ENCODE assay signal across 8 cellular contexts in the genomic region with DNA sequence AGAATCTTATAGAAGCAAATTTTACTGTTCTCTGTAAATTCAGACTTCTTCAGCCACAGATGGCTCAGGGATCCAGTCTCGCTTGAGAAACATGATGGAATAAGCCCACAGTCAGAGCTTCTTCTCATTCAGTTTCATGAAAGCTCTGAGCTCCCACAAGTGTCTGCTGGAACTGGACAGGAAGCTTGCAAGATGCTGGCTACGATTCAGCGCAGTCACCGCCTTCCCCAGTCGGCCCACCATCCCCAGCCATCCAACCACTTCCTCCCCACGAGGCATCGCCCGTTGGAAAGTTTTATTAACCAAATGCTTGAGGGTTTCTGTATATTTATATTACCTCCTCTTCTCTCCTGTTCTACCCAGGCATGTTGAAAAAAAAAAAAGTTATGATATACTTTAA.
DNase-seq lines count a peak whose midpoint lies in the region; ATAC-seq, FAIRE-seq and TF ChIP-seq lines count a peak whose summit lies in the region.

No MANE protein-coding gene starts in this region.

- no peaks in the 10 kb centered on the region for H3K9me1 ChIP-seq in K562 (ENCODE audit: control insufficient read depth, insufficient read depth, low read length)

- in situ Hi-C loops in K562 (cut with MboI), result no loop called here

- no peak for FAIRE-seq in K562 (lab: Jason Lieb, UNC)

- intact Hi-C loops in K562 (cut with micrococcal nuclease), result no loop called here

- no peak for TF ChIP-seq EP300 in K562 (IDR thresholded peaks at IDR 0.05; ENCODE audit: low read length)

- TF ChIP-seq RAD21 in K562 (CRISPR knock-in tag; conservative IDR thresholded peaks at IDR 0.05 in 1 of 2, IDR thresholded peaks at IDR 0.05 in 1 of 2), result no peak

- DNase-seq in DND-41 (peak; percentile 85), K562 (ENCODE audit: extremely low read depth in 1 of 4, low spot score in 3 of 4) (no peak), H7 (no peak)
- no peak for DNase-seq in activated CD4-positive, CD25-positive, alpha-beta regulatory T cell treated with anti-CD3 and anti-CD28 coated beads, Interleukin-2, amount 50 U/mL, for 72 hours

- no peaks in the 10 kb centered on the region for H3K36me3 ChIP-seq in DND-41 (ENCODE audit: insufficient read depth, low read length)
- H3K36me3 ChIP-seq in K562 (ENCODE audit: control insufficient read depth, insufficient read depth, low read length), result no peaks in the 10 kb centered on the region
- no peaks in the 10 kb centered on the region for H3K36me3 ChIP-seq in H7 (replicated peaks; ENCODE audit: control insufficient read depth, insufficient read depth, low read length)

- H3K27ac Mint-ChIP-seq in nephron, result peak overlapping the region; percentile 14 to 73 (median 34)

- H4K20me1 ChIP-seq in DND-41 (ENCODE audit: insufficient read depth, low read length) (no peaks in the 10 kb centered on the region), K562 (replicated peaks; ENCODE audit: control insufficient read depth, insufficient read depth, low read length) (no peaks in the 10 kb centered on the region)

- peaks cover 24% of the 10 kb centered on the region for H3K36me3 Mint-ChIP-seq in nephron (ENCODE audit: low read depth)

- H3K27me3 ChIP-seq in DND-41 (ENCODE audit: insufficient read depth, low read length, poor library complexity) (no peaks in the 10 kb centered on the region), K562 (ENCODE audit: control insufficient read depth in 2 of 2, insufficient read depth in 2 of 2, low read length in 2 of 2) (peaks cover 2 to 43% of the 10 kb centered on the region in 2 experiments; a peak in 4 of 5 replicates), H7 (ENCODE audit: control insufficient read depth, insufficient read depth, low read length) (no peaks in the 10 kb centered on the region)

- H3K9ac ChIP-seq in DND-41 (ENCODE audit: low read depth, low read length) (peak overlapping the region; percentile 40), K562 (ENCODE audit: insufficient read depth in 1 of 2, low read depth in 2 of 2, low read length in 2 of 2) (no peak overlapping the region)

- TF ChIP-seq POLR2A in K562 (conservative IDR thresholded peaks at IDR 0.05), result no peak

- CTCF ChIA-PET in K562 (lab: Yijun Ruan, JAX; ENCODE audit: low intra/inter-chr PET ratio), result no interaction called here

- no peak overlapping the region for H3K4me3 Mint-ChIP-seq in nephron

- POLR2A ChIA-PET in K562 (lab: Yijun Ruan, JAX), result no interaction called here

- TF ChIP-seq CTCF in DND-41 (IDR thresholded peaks at IDR 0.05; ENCODE audit: borderline replicate concordance, extremely low read depth, low read length, poor library complexity, severe bottlenecking) (no peak), K562 (IDR thresholded peaks at IDR 0.05 in 2 of 3, conservative IDR thresholded peaks at IDR 0.05 in 1 of 3; ENCODE audit: insufficient read depth in 2 of 3, low read depth in 1 of 3, low read length in 3 of 3) (no peak), nephron (IDR thresholded peaks at IDR 0.05; ENCODE audit: unreplicated experiment in 3 of 3) (no peak)

- no peaks in the 10 kb centered on the region for H3K9me3 Mint-ChIP-seq in nephron

- ATAC-seq in DND-41 (ENCODE audit: insufficient read depth, low read depth) (peak; percentile 97), HG03432 (IDR thresholded peaks at IDR 0.05; ENCODE audit: unreplicated experiment) (peak; percentile 50), K562 (no peak), HG03039 (IDR thresholded peaks at IDR 0.05; ENCODE audit: unreplicated experiment) (no peak), GM21619 (IDR thresholded peaks at IDR 0.05; ENCODE audit: unreplicated experiment) (no peak)

- H3K4me2 ChIP-seq in DND-41 (ENCODE audit: insufficient read depth, low read length), result peak overlapping the region; percentile 24
- H3K4me2 ChIP-seq in K562 (ENCODE audit: insufficient read depth, low read length), result no peak overlapping the region

- H2AFZ ChIP-seq in DND-41 (ENCODE audit: low read depth, low read length) (no peak overlapping the region; the same call in 1 of the 2 replicates), K562 (ENCODE audit: low read depth, low read length) (no peak overlapping the region)

- no peaks in the 10 kb centered on the region for H3K9me3 ChIP-seq in DND-41 (ENCODE audit: insufficient read depth, low read length, severe bottlenecking)
- no peaks in the 10 kb centered on the region for H3K9me3 ChIP-seq in K562 (replicated peaks; ENCODE audit: control insufficient read depth, insufficient read depth, low read depth, low read length)

- WGBS in K562 (ENCODE audit: insufficient coverage, low coverage, missing lambda C conversion rate), result 0% methylated on average over 8 of the region's 8 CpGs

- no peak overlapping the region for H3K4me3 ChIP-seq in DND-41 (ENCODE audit: low read depth in 1 of 2, low read length in 2 of 2)
- no peak overlapping the region for H3K4me3 ChIP-seq in K562
- no peak overlapping the region for H3K4me3 ChIP-seq in H7 (ENCODE audit: insufficient read depth, low read depth, low read length)

- H3K27ac ChIP-seq in DND-41 (ENCODE audit: low read length) (peak overlapping the region; percentile 78), K562 (ENCODE audit: extremely low read depth, low read depth, low read length) (no peak overlapping the region)

- H3K27me3 Mint-ChIP-seq in nephron (ENCODE audit: low read depth), result no peaks in the 10 kb centered on the region

- H3K4me1 Mint-ChIP-seq in nephron, result peaks cover 41% of the 10 kb centered on the region

- peaks cover 42% of the 10 kb centered on the region for H3K4me1 ChIP-seq in DND-41 (ENCODE audit: insufficient read depth, low read length)
- 0 out of 5 replicates have a peak, but pooled peaks cover 0 to 2% of the 10 kb centered on the region in 2 experiments for H3K4me1 ChIP-seq in K562 (replicated peaks in 1 of 2; ENCODE audit: control insufficient read depth in 2 of 2, insufficient read depth in 2 of 2, low read length in 2 of 2)

- BruUV-seq in K562 (replicated peaks; lab: Mats Ljungman, UMichigan), result no TSS peak

- H3K79me2 ChIP-seq in DND-41 (ENCODE audit: insufficient read depth, low read length) (no peaks in the 10 kb centered on the region), K562 (ENCODE audit: control insufficient read depth, insufficient read depth, low read length) (no peaks in the 10 kb centered on the region)

TF ChIP-seq in K562, 482 proteins besides CTCF, POLR2A, EP300 and RAD21:
- TF ChIP-seq UBTF (IDR thresholded peaks at IDR 0.05; ENCODE audit: borderline replicate concordance in 1 of 2, low read depth in 2 of 2, low read length in 2 of 2), result 0 out of 4 replicates have a peak, but pooled peaks of 1 of the 2 experiments have one; percentile 36
- TF ChIP-seq GABPA (tag; conservative IDR thresholded peaks at IDR 0.05; ENCODE audit: low read depth), result 0 out of 2 replicates have a peak, but pooled peaks have one; percentile 17
- TF ChIP-seq TCF7L2 (IDR thresholded peaks at IDR 0.05; ENCODE audit: low read depth, low read length), result no peak
- TF ChIP-seq, protein P1, sequence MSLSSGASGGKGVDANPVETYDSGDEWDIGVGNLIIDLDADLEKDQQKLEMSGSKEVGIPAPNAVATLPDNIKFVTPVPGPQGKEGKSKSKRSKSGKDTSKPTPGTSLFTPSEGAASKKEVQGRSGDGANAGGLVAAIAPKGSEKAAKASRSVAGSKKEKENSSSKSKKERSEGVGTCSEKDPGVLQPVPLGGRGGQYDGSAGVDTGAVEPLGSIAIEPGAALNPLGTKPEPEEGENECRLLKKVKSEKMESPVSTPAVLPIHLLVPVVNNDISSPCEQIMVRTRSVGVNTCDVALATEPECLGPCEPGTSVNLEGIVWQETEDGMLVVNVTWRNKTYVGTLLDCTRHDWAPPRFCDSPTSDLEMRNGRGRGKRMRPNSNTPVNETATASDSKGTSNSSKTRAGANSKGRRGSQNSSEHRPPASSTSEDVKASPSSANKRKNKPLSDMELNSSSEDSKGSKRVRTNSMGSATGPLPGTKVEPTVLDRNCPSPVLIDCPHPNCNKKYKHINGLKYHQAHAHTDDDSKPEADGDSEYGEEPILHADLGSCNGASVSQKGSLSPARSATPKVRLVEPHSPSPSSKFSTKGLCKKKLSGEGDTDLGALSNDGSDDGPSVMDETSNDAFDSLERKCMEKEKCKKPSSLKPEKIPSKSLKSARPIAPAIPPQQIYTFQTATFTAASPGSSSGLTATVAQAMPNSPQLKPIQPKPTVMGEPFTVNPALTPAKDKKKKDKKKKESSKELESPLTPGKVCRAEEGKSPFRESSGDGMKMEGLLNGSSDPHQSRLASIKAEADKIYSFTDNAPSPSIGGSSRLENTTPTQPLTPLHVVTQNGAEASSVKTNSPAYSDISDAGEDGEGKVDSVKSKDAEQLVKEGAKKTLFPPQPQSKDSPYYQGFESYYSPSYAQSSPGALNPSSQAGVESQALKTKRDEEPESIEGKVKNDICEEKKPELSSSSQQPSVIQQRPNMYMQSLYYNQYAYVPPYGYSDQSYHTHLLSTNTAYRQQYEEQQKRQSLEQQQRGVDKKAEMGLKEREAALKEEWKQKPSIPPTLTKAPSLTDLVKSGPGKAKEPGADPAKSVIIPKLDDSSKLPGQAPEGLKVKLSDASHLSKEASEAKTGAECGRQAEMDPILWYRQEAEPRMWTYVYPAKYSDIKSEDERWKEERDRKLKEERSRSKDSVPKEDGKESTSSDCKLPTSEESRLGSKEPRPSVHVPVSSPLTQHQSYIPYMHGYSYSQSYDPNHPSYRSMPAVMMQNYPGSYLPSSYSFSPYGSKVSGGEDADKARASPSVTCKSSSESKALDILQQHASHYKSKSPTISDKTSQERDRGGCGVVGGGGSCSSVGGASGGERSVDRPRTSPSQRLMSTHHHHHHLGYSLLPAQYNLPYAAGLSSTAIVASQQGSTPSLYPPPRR (CRISPR knock-in tag; IDR thresholded peaks at IDR 0.05; ENCODE audit: borderline replicate concordance), result no peak

Comparison
In these comparisons a context has a peak if more than half of its experiments do, and no peak if none do; other contexts are left out.
1. ATAC-seq: peak in DND-41 (single experiment) and HG03432 (single experiment); none in K562 (single experiment), HG03039 (single experiment) and GM21619 (single experiment).